11 cellular contexts compared by ENCODE assay signal in genomic region chr20:38987777-38988176, GRCh38. TPM values are rescaled to one million over a fixed set of nuclear protein-coding genes. Genes with fewer than 3 reads are reported as not detected.
A peak's percentile ranks its signal among the peaks of the same experiment; 100 is the strongest.
DNase-seq lines count a peak whose midpoint lies in the region; ATAC-seq, FAIRE-seq and TF ChIP-seq lines count a peak whose summit lies in the region.
"Had no signal": no experiment of that assay in that cellular context is flagged by ENCODE, and none has a peak within 500 bp of the region (broad histone marks: within the 10 kb centered on the region; RNA-seq: fewer than 3 reads in every experiment).

No MANE protein-coding gene starts in this region.

- peaks cover 0 to 28% (median 3%) of the 10 kb centered on the region in 4 donors for H3K36me3 ChIP-seq in sigmoid colon
- peaks cover 7 to 37% (median 29%) of the 10 kb centered on the region in 4 donors for H3K36me3 ChIP-seq in stomach
- peaks cover 0 to 7% of the 10 kb centered on the region in 2 donors for H3K36me3 ChIP-seq in body of pancreas (replicated peaks in 1 of 2; ENCODE audit: insufficient read depth in 1 of 2, low read depth in 2 of 2)

- no peak for FAIRE-seq in D721Med (lab: Jason Lieb, UNC)

- H3K4me1 ChIP-seq in sigmoid colon (peaks cover 0 to 61% (median 32%) of the 10 kb centered on the region in 4 donors), stomach (peaks cover 4 to 50% (median 35%) of the 10 kb centered on the region in 4 donors), body of pancreas (peaks cover 8% of the 10 kb centered on the region)

- H3K27ac ChIP-seq in sigmoid colon (peak overlapping the region in 3 of 4 donors; percentile 75 to 98 (median 89)), stomach (peak overlapping the region in 1 of 5 donors; percentile 81), body of pancreas (no peak overlapping the region)

- intact Hi-C loops in sigmoid colon (cut with DNase I) (loop anchor here (2.0 to 5.0 kb wide), 2 partner anchors 60 to 61 kb away; partner anchors contain the start of gene FAM83D), stomach (cut with DNase I; ENCODE audit: low total_unique reads) (no loop called here), body of pancreas (cut with DNase I) (no loop called here)

- H3K9me3 ChIP-seq in sigmoid colon (no peaks in the 10 kb centered on the region), stomach (no peaks in the 10 kb centered on the region), body of pancreas (no peaks in the 10 kb centered on the region)

- TF ChIP-seq EP300 in sigmoid colon (IDR thresholded peaks at IDR 0.05): no peak
- TF ChIP-seq EP300 in stomach (IDR thresholded peaks at IDR 0.05): no peak

- H3K27me3 ChIP-seq in sigmoid colon: no peaks in the 10 kb centered on the region
- H3K27me3 ChIP-seq in stomach: no peaks in the 10 kb centered on the region
- H3K27me3 ChIP-seq in body of pancreas: no peaks in the 10 kb centered on the region

- no peak overlapping the region for H3K27ac Mint-ChIP-seq in T-helper 2 cell treated with Interferon-gamma antibody and Interleukin-4, amounts not matched to agents 5 μg/mL and 100 μg/mL, for 36 hours

- H3K36me3 Mint-ChIP-seq in T-helper 2 cell treated with Interferon-gamma antibody and Interleukin-4, amounts not matched to agents 5 μg/mL and 100 μg/mL, for 36 hours (ENCODE audit: low read depth): peaks cover 18% of the 10 kb centered on the region

- TF ChIP-seq CTCF in sigmoid colon (IDR thresholded peaks at IDR 0.05): no peak
- no peak for TF ChIP-seq CTCF in D721Med (IDR thresholded peaks at IDR 0.05; ENCODE audit: insufficient read depth, missing control alignments)
- TF ChIP-seq CTCF in stomach (IDR thresholded peaks at IDR 0.05): no peak
- no peak for TF ChIP-seq CTCF in body of pancreas (IDR thresholded peaks at IDR 0.05)

- WGBS in sigmoid colon, 2 donors: 73 to 90% methylated on average over 4 of the region's 4 CpGs
- WGBS in stomach, 5 donors: 72 to 89% (median 87%) methylated on average over 4 of the region's 4 CpGs
- 80 to 89% methylated on average over 4 of the region's 4 CpGs for WGBS in body of pancreas, 2 donors

- TF ChIP-seq POLR2A in sigmoid colon (IDR thresholded peaks at IDR 0.05) (no peak), stomach (IDR thresholded peaks at IDR 0.05) (no peak), body of pancreas (IDR thresholded peaks at IDR 0.05) (no peak)

- peak overlapping the region; percentile 50 for H3K4me3 Mint-ChIP-seq in T-helper 2 cell treated with Interferon-gamma antibody and Interleukin-4, amounts not matched to agents 5 μg/mL and 100 μg/mL, for 36 hours

- DNase-seq in T-helper 2 cell treated with Interferon-gamma antibody and Interleukin-4, amounts not matched to agents 5 μg/mL and 100 μg/mL, for 36 hours (ENCODE audit: low spot score): no peak
- DNase-seq in T-helper 2 cell (no peak), sigmoid colon (no peak), D721Med (ENCODE audit: insufficient read length, low spot score) (no peak), stomach (no peak), body of pancreas (no peak)
- DNase-seq: GF-D8, NCI-H2227 treated with DMSO at 0.1 percent for 48 hours had no signal

- H3K9me3 Mint-ChIP-seq in T-helper 2 cell treated with Interferon-gamma antibody and Interleukin-4, amounts not matched to agents 5 μg/mL and 100 μg/mL, for 36 hours: no peaks in the 10 kb centered on the region

- H3K4me3 ChIP-seq in sigmoid colon (no peak overlapping the region), stomach (no peak overlapping the region), body of pancreas (no peak overlapping the region)

- ATAC-seq in GM21717 (IDR thresholded peaks at IDR 0.05; ENCODE audit: unreplicated experiment): peak; percentile 72
- ATAC-seq in HG03342 (IDR thresholded peaks at IDR 0.05; ENCODE audit: unreplicated experiment): peak; percentile 81
- no peak for ATAC-seq in body of pancreas
- ATAC-seq: SK-N-SH treated with all-trans-retinoic acid at 6 μM for 48 hours had no signal

- H3K27me3 Mint-ChIP-seq in T-helper 2 cell treated with Interferon-gamma antibody and Interleukin-4, amounts not matched to agents 5 μg/mL and 100 μg/mL, for 36 hours (ENCODE audit: low read depth): no peaks in the 10 kb centered on the region

- H3K4me1 Mint-ChIP-seq in T-helper 2 cell treated with Interferon-gamma antibody and Interleukin-4, amounts not matched to agents 5 μg/mL and 100 μg/mL, for 36 hours (ENCODE audit: low read depth): peaks cover 13% of the 10 kb centered on the region

RNA-seq across cellular contexts. Expression of gene DHX35, which starts 25.6 kb away (rescaled TPM):
- total RNA-seq in sigmoid colon (10 to 100 TPM; 16.1 to 33.2 (median 18.3) TPM), stomach (10 to 100 TPM in 4 of 5 donors, 1 to 10 TPM in 1; 5.8 to 33.8 (median 19.1) TPM), body of pancreas (1 to 10 TPM; 6.9 to 7.3 TPM)
- polyA plus RNA-seq in sigmoid colon (10 to 100 TPM in 2 of 3 donors, 1 to 10 TPM in 1; 8.8 to 12.0 (median 10.3) TPM), stomach (1 to 10 TPM; 4.7 to 6.5 (median 6.0) TPM)

Comparison
In these comparisons a context has a peak if more than half of its experiments do, and no peak if none do; other contexts are left out.
1. H3K27ac ChIP-seq: peak in sigmoid colon (3 of 4); none in body of pancreas (0 of 4).